In genomic region chr6:35468980-35469710, GRCh38 we compare ENCODE assay signal across 7 cellular contexts. TPM values are rescaled to one million over a fixed set of nuclear protein-coding genes. Genes with fewer than 3 reads are reported as not detected.
DNase-seq lines count a peak whose midpoint lies in the region; ATAC-seq, FAIRE-seq and TF ChIP-seq lines count a peak whose summit lies in the region.
"Had no signal": no experiment of that assay in that cellular context is flagged by ENCODE, and none has a peak within 500 bp of the region (broad histone marks: within the 10 kb centered on the region; RNA-seq: fewer than 3 reads in every experiment).

No MANE protein-coding gene starts in this region.

- H3K36me3 ChIP-seq in colonic mucosa (no peaks in the 10 kb centered on the region), pancreas (peaks cover 0 to 18% (median 0%) of the 10 kb centered on the region in 3 donors)

- no peak for TF ChIP-seq CTCF in colonic mucosa (IDR thresholded peaks at IDR 0.05)
- no peak for TF ChIP-seq CTCF in pancreas (IDR thresholded peaks at IDR 0.05)

- DNase-seq in activated CD4-positive, alpha-beta T cell treated with anti-CD3 and anti-CD28 coated beads for 48 hours: peak; percentile 55
- DNase-seq in activated CD4-positive, alpha-beta T cell treated with anti-CD3 and anti-CD28 coated beads, Interleukin-2, amount 50 U/mL, for 1 hour: no peak
- peak; percentile 41 for DNase-seq in colonic mucosa
- DNase-seq in pancreas: peak in 3 of 6 donors; percentile 41 to 87 (median 64)
- DNase-seq in NCI-H2196 (lab: John Stamatoyannopoulos, UW; ENCODE audit: unreplicated experiment): no peak

- H3K27ac ChIP-seq in colonic mucosa (peak overlapping the region; percentile 74), pancreas (peak overlapping the region; percentile 66 to 92 (median 78))

- FAIRE-seq in pancreas (lab: Jason Lieb, UNC): no peak

- peak overlapping the region; percentile 75 to 81 for H3K9ac ChIP-seq in colonic mucosa (ENCODE audit: low read depth in 2 of 2, low read length in 2 of 2)

- H3K27me3 ChIP-seq in colonic mucosa (no peaks in the 10 kb centered on the region), pancreas (no peaks in the 10 kb centered on the region)

- intact Hi-C loops in colonic mucosa (cut with DNase I): no loop called here
- intact Hi-C loops in pancreas (cut with DNase I): no loop called here

- WGBS in pancreas, 2 donors: 4 to 7% methylated on average over 37 of the region's 37 CpGs

- H3K4me1 ChIP-seq in colonic mucosa (no peaks in the 10 kb centered on the region), pancreas (peaks cover 0 to 15% (median 0%) of the 10 kb centered on the region in 3 donors)

- peak overlapping the region; percentile 63 for H3K4me3 ChIP-seq in colonic mucosa
- peak overlapping the region; percentile 61 to 90 (median 86) for H3K4me3 ChIP-seq in pancreas

- ATAC-seq in pancreas (peak; percentile 5 to 40 (median 26)), GM19328 (IDR thresholded peaks at IDR 0.05; ENCODE audit: unreplicated experiment) (no peak)

- H3K9me3 ChIP-seq in colonic mucosa (no peaks in the 10 kb centered on the region), pancreas (no peaks in the 10 kb centered on the region)

RNA-seq across cellular contexts. Expression of gene RPL10A, which starts 0.9 kb away (rescaled TPM):
- total RNA-seq in colonic mucosa (1,000 to 10,000 TPM in 1 of 2 donors, 100 to 1,000 TPM in 1; 998 to 1,213 TPM), pancreas (1,000 to 10,000 TPM in 1 of 6 donors, 100 to 1,000 TPM in 5; 474 to 1,265 (median 898) TPM)
- 1,000 to 10,000 TPM in 1 of 2 donors, 100 to 1,000 TPM in 1; 429 to 1,039 TPM for polyA plus RNA-seq in pancreas

RNA-seq across cellular contexts. Expression of gene FANCE, which starts 17.0 kb away (rescaled TPM):
- total RNA-seq in colonic mucosa (10 to 100 TPM in 1 of 2 donors, 1 to 10 TPM in 1; 3.7 to 10.7 TPM), pancreas (1 to 10 TPM; 2.0 to 4.0 (median 2.7) TPM)
- 1 to 10 TPM; 1.7 to 2.1 TPM for polyA plus RNA-seq in pancreas

RNA-seq across cellular contexts. Expression of gene TEAD3, which starts 27.7 kb away (rescaled TPM):
- total RNA-seq in colonic mucosa (10 to 100 TPM; 24.5 to 38.4 TPM), pancreas (10 to 100 TPM in 1 of 6 donors, 1 to 10 TPM in 5; 3.0 to 10.0 (median 4.1) TPM)
- 1 to 10 TPM; 8.5 to 9.7 TPM for polyA plus RNA-seq in pancreas

RNA-seq across cellular contexts. Expression of gene TULP1, which starts 43.6 kb away (rescaled TPM):
- not detected for total RNA-seq in colonic mucosa
- not detected for total RNA-seq in pancreas
- polyA plus RNA-seq in pancreas: under 1 TPM in 1 of 2 donors, not detected in 1; 0.28 TPM
- total RNA-seq: pulmonary artery endothelial cell had no signal

Comparison
In these comparisons a context has a peak if more than half of its experiments do, and no peak if none do; other contexts are left out.
1. DNase-seq: peak in activated CD4-positive, alpha-beta T cell treated with anti-CD3 and anti-CD28 coated beads for 48 hours (single experiment) and colonic mucosa (single experiment); none in activated CD4-positive, alpha-beta T cell treated with anti-CD3 and anti-CD28 coated beads, Interleukin-2, amount 50 U/mL, for 1 hour (single experiment) and NCI-H2196 (single experiment).